ENCODE assay signal across 1 cellular context in the genomic region with DNA sequence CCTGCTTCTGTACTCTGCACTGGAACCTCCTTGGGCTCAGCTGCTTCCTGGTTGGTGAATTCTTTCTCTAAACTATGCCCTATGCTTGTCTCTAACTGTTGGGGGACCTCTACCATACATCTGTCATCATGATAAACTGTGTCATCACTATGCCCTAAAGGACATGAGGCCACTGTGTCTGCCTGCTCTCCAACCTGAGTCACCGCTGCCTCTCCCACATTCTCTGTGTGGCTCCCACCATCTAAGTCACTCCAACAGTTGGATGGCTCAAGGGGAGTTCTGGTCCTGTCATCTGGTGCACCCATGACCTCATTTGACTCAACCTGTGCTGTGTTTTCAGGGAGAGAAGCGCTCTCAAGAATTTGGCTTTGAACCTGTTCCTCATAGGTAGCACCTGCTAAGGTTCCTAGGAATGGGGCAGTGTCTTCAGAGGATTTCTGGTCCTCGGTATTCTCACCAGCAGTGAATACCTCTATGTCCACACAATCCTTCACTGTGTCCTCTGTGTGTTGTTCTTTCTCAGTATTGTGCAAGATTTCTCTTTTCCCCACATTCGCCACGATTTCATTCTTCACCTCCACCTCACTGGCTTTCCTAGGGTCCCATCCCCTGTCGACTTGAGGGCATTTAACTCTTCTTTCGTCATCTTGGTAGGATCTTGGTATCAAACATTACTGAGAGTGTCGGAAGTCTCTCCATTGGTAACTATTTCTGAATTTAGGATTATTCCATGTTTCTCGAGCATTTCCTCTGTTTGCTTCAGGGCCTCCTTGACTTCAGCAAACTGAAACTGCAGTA.
A peak's percentile ranks its signal among the peaks of the same experiment; 100 is the strongest.
TF ChIP-seq lines count a peak whose summit lies in the region.
"Not testable (repeated sequence)": the region's sequence is repeated elsewhere in the genome, so short reads cannot be mapped to it uniquely, and the experiment has no call there.

No MANE protein-coding gene starts in this region.

TF ChIP-seq in K562, 482 proteins besides CTCF, POLR2A, EP300 and RAD21:
- TF ChIP-seq TRIM24 (IDR thresholded peaks at IDR 0.05) (0 out of 4 replicates have a peak, but pooled peaks of 1 of the 2 experiments have one; percentile 11), RCOR1 (IDR thresholded peaks at IDR 0.05; ENCODE audit: borderline replicate concordance in 1 of 2, low read depth in 2 of 2, low read length in 2 of 2) (0 out of 4 replicates have a peak, but pooled peaks of 1 of the 2 experiments have one; percentile 26), SMARCA5 (IDR thresholded peaks at IDR 0.05) (0 out of 2 replicates have a peak, but pooled peaks have one; percentile 24), CREM (IDR thresholded peaks at IDR 0.05; ENCODE audit: low read depth) (0 out of 2 replicates have a peak, but pooled peaks have one; percentile 23), CEBPB (tag; IDR thresholded peaks at IDR 0.05) (peak; percentile 86), TEAD4 (IDR thresholded peaks at IDR 0.05; ENCODE audit: low read length) (peak; percentile 4; the same call in 1 of the 2 replicates), JUND (IDR thresholded peaks at IDR 0.05; ENCODE audit: borderline replicate concordance, low read depth, low read length) (peak; percentile 44; the same call in 1 of the 2 replicates), JUND (tag; IDR thresholded peaks at IDR 0.05; ENCODE audit: borderline replicate concordance, low read depth, low read length) (0 out of 3 replicates have a peak, but pooled peaks have one; percentile 26), CEBPG (tag; conservative IDR thresholded peaks at IDR 0.05 in 1 of 2, IDR thresholded peaks at IDR 0.05 in 1 of 2) (peak; percentile 30 to 41; a peak in 2 of 4 replicates), MYC (IDR thresholded peaks at IDR 0.05; ENCODE audit: low read depth, low read length) (peak; percentile 20; the same call in 1 of the 2 replicates), MEIS2 (IDR thresholded peaks at IDR 0.05; ENCODE audit: partially characterized antibody) (peak; percentile 8)
- TF ChIP-seq, protein P1, sequence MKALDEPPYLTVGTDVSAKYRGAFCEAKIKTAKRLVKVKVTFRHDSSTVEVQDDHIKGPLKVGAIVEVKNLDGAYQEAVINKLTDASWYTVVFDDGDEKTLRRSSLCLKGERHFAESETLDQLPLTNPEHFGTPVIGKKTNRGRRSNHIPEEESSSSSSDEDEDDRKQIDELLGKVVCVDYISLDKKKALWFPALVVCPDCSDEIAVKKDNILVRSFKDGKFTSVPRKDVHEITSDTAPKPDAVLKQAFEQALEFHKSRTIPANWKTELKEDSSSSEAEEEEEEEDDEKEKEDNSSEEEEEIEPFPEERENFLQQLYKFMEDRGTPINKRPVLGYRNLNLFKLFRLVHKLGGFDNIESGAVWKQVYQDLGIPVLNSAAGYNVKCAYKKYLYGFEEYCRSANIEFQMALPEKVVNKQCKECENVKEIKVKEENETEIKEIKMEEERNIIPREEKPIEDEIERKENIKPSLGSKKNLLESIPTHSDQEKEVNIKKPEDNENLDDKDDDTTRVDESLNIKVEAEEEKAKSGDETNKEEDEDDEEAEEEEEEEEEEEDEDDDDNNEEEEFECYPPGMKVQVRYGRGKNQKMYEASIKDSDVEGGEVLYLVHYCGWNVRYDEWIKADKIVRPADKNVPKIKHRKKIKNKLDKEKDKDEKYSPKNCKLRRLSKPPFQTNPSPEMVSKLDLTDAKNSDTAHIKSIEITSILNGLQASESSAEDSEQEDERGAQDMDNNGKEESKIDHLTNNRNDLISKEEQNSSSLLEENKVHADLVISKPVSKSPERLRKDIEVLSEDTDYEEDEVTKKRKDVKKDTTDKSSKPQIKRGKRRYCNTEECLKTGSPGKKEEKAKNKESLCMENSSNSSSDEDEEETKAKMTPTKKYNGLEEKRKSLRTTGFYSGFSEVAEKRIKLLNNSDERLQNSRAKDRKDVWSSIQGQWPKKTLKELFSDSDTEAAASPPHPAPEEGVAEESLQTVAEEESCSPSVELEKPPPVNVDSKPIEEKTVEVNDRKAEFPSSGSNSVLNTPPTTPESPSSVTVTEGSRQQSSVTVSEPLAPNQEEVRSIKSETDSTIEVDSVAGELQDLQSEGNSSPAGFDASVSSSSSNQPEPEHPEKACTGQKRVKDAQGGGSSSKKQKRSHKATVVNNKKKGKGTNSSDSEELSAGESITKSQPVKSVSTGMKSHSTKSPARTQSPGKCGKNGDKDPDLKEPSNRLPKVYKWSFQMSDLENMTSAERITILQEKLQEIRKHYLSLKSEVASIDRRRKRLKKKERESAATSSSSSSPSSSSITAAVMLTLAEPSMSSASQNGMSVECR (CRISPR knock-in tag; IDR thresholded peaks at IDR 0.05): 0 out of 2 replicates have a peak, but pooled peaks have one; percentile 30
- not testable (repeated sequence) for TF ChIP-seq TEAD4 (CRISPR knock-in tag; IDR thresholded peaks at IDR 0.05; ENCODE audit: borderline replicate concordance); CEBPG (CRISPR knock-in tag; IDR thresholded peaks at IDR 0.05); MYC (CRISPR knock-in tag; IDR thresholded peaks at IDR 0.05; ENCODE audit: borderline replicate concordance, low read depth)
